Comparison of ENCODE assay signal across 18 cellular contexts in genomic region chr2:15677141-15677911, GRCh38.
DNase-seq lines count a peak whose midpoint lies in the region; TF ChIP-seq lines count a peak whose summit lies in the region.
"Had no signal": no experiment of that assay in that cellular context is flagged by ENCODE, and none has a peak within 500 bp of the region (broad histone marks: within the 10 kb centered on the region; RNA-seq: fewer than 3 reads in every experiment).

No MANE protein-coding gene starts in this region.

- peak; percentile 61 for DNase-seq in NCI-H82 (lab: John Stamatoyannopoulos, UW)
- DNase-seq in NCI-H82 treated with DMSO at 0.1 percent for 48 hours (lab: John Stamatoyannopoulos, UW; ENCODE audit: unreplicated experiment): no peak
- DNase-seq in astrocyte of the hippocampus (ENCODE audit: low read depth, low spot score): peak; percentile 46
- DNase-seq in left kidney (ENCODE audit: low read depth, low spot score): peak; percentile 82
- peak; percentile 59 for DNase-seq in retinal pigment epithelial cell (ENCODE audit: low read depth)
- no peak for DNase-seq in tibial artery
- no peak for DNase-seq in AG08396 (ENCODE audit: low spot score)
- DNase-seq in activated effector memory CD4-positive, alpha-beta T cell treated with Interleukin-2 at 50 U/mL for 16 hours: no peak
- DNase-seq: 8988T; activated CD8-positive, alpha-beta memory T cell treated with anti-CD3 and anti-CD28 coated beads, Interleukin-2, amount 50 U/mL, for 48 hours; activated naive CD4-positive, alpha-beta T cell treated with Interleukin-2 at 50 U/mL for 16 hours; brain microvascular endothelial cell; lower lobe of right lung; NCI-H2081 treated with DMSO at 0.1 percent for 48 hours; NCI-H774; spleen; upper lobe of right lung had no signal

- H3K4me3 ChIP-seq in retinal pigment epithelial cell (ENCODE audit: low read length) (no peak overlapping the region), tibial artery (no peak overlapping the region)
- H3K4me3 ChIP-seq: lower lobe of right lung, spleen, upper lobe of right lung had no signal

- TF ChIP-seq CTCF in retinal pigment epithelial cell (conservative IDR thresholded peaks at IDR 0.05; ENCODE audit: low read depth, low read length): no peak
- no peak for TF ChIP-seq CTCF in tibial artery (IDR thresholded peaks at IDR 0.05)

- H3K27ac ChIP-seq in tibial artery: no peak overlapping the region
- H3K27ac ChIP-seq: brain microvascular endothelial cell, lower lobe of right lung, neutrophil, spleen, upper lobe of right lung had no signal

- no peaks in the 10 kb centered on the region for H3K9me3 ChIP-seq in tibial artery
- H3K9me3 ChIP-seq: lower lobe of right lung, neutrophil, upper lobe of right lung had no signal

- no peaks in the 10 kb centered on the region for H3K27me3 ChIP-seq in tibial artery
- H3K27me3 ChIP-seq: brain microvascular endothelial cell, neutrophil, upper lobe of right lung had no signal

- no peaks in the 10 kb centered on the region for H3K36me3 ChIP-seq in tibial artery
- H3K36me3 ChIP-seq: brain microvascular endothelial cell, lower lobe of right lung, neutrophil, spleen, upper lobe of right lung had no signal

- intact Hi-C loops in tibial artery (cut with DNase I; ENCODE audit: low total_unique reads): no loop called here

- H3K4me1 ChIP-seq in tibial artery: no peaks in the 10 kb centered on the region
- H3K4me1 ChIP-seq: spleen, upper lobe of right lung had no signal

Comparison
In these comparisons a context has a peak if more than half of its experiments do, and no peak if none do; other contexts are left out.
1. DNase-seq: peak in NCI-H82 (single experiment), astrocyte of the hippocampus (single experiment), left kidney (single experiment) and retinal pigment epithelial cell (single experiment); none in NCI-H82 treated with DMSO at 0.1 percent for 48 hours (single experiment), tibial artery (0 of 2), AG08396 (single experiment) and activated effector memory CD4-positive, alpha-beta T cell treated with Interleukin-2 at 50 U/mL for 16 hours (single experiment).